ENCODE assay signal across 32 cellular contexts in the genomic region with DNA sequence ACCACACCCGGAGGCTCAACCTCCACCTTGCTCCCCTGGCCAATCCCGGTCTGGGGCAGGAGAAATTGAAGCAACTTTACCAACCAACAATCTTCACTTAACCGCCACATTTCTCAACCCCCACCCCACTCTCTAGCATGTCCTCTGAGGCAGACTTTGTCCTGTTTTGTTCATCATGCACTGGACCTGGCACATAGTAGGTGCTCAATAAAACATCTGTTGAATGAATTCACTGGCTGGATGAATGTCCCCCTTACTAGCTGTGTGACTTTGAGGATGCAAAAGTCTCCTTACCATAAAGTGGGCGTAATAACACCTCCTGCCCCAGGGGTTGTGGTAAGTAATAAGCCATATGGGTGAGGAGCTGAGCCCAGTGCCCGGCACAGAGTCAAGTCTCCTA. TPM values are rescaled to one million over a fixed set of nuclear protein-coding genes. Genes with fewer than 3 reads are reported as not detected.
"Had no signal": no experiment of that assay in that cellular context is flagged by ENCODE, and none has a peak within 500 bp of the region (broad histone marks: within the 10 kb centered on the region; RNA-seq: fewer than 3 reads in every experiment).

No MANE protein-coding gene starts in this region.

- H3K4me3 Mint-ChIP-seq: stimulated activated effector memory CD8-positive, alpha-beta T cell treated with anti-CD3 and anti-CD28 coated beads, Interleukin-12 subunit alpha, Interleukin-12 subunit beta, amount 100 ng/mL, for 72 hours; stimulated activated memory B cell treated with anti-CD40 and anti-IgM and Interleukin-4, amounts not matched to agents 10 μg/mL and 1 μg/mL and 100 μg/mL, for 72 hours; stimulated activated naive B cell treated with anti-CD40 and anti-IgM and Interleukin-4, amounts not matched to agents 10 μg/mL and 1 μg/mL and 100 μg/mL, for 72 hours; stimulated activated naive CD8-positive, alpha-beta T cell treated with anti-CD3 and anti-CD28 coated beads, Interleukin-15, amount 100 ng/mL, for 72 hours; stimulated activated naive CD8-positive, alpha-beta T cell treated with anti-CD3 and anti-CD28 coated beads, Interleukin-15, Interleukin-2, amounts not matched to agents 100 ng/mL and 50 ng/mL, for 24 hours; type B pancreatic cell had no signal

- H3K36me3 Mint-ChIP-seq: stimulated activated effector memory CD8-positive, alpha-beta T cell treated with anti-CD3 and anti-CD28 coated beads, Interleukin-12 subunit alpha, Interleukin-12 subunit beta, amount 100 ng/mL, for 72 hours; stimulated activated memory B cell treated with anti-CD40 and anti-IgM and Interleukin-4, amounts not matched to agents 10 μg/mL and 1 μg/mL and 100 μg/mL, for 72 hours; type B pancreatic cell had no signal

- ATAC-seq: stimulated activated effector memory CD8-positive, alpha-beta T cell treated with anti-CD3 and anti-CD28 coated beads, Interleukin-12 subunit alpha, Interleukin-12 subunit beta, amount 100 ng/mL, for 72 hours; stimulated activated naive B cell treated with anti-CD40 and anti-IgM and Interleukin-4, amounts not matched to agents 10 μg/mL and 1 μg/mL and 100 μg/mL, for 72 hours; upper lobe of right lung had no signal

- H3K36me3 ChIP-seq: stomach, suprapubic skin, thoracic aorta, thyroid gland, tibial artery, tibial nerve, transverse colon, upper lobe of left lung, upper lobe of right lung, uterus, vagina had no signal

- H3K27ac Mint-ChIP-seq: stimulated activated effector memory CD8-positive, alpha-beta T cell treated with anti-CD3 and anti-CD28 coated beads, Interleukin-12 subunit alpha, Interleukin-12 subunit beta, amount 100 ng/mL, for 72 hours; stimulated activated memory B cell treated with anti-CD40 and anti-IgM and Interleukin-4, amounts not matched to agents 10 μg/mL and 1 μg/mL and 100 μg/mL, for 72 hours; stimulated activated naive B cell treated with anti-CD40 and anti-IgM and Interleukin-4, amounts not matched to agents 10 μg/mL and 1 μg/mL and 100 μg/mL, for 72 hours; stimulated activated naive CD8-positive, alpha-beta T cell treated with anti-CD3 and anti-CD28 coated beads, Interleukin-15, amount 100 ng/mL, for 72 hours; stimulated activated naive CD8-positive, alpha-beta T cell treated with anti-CD3 and anti-CD28 coated beads, Interleukin-15, Interleukin-2, amounts not matched to agents 100 ng/mL and 50 ng/mL, for 24 hours; type B pancreatic cell had no signal

- H3K4me1 ChIP-seq: suprapubic skin, testis, thyroid gland, transverse colon, upper lobe of left lung, upper lobe of right lung, uterus, vagina had no signal

- FAIRE-seq: urothelium cell line had no signal

- H3K27ac ChIP-seq: stomach, suprapubic skin, testis, thoracic aorta, thyroid gland, tibial artery, tibial nerve, transverse colon, upper lobe of left lung, upper lobe of right lung, uterus, vagina had no signal

- DNase-seq: stimulated activated CD4-positive, alpha-beta T cell treated with anti-CD3 and anti-CD28 coated beads, Interleukin-2, amount 100 ng/mL, for 48 hours; stimulated activated CD4-positive, alpha-beta T cell treated with anti-CD3 and anti-CD28 coated beads, Interleukin-4, amount 100 ng/mL, for 1 hour; stimulated activated CD4-positive, alpha-beta T cell treated with anti-CD3 and anti-CD28 coated beads, Interleukin-4, amount 100 ng/mL, for 24 hours; stimulated activated CD4-positive, alpha-beta T cell treated with anti-CD3 and anti-CD28 coated beads, Interleukin-4, amount 100 ng/mL, for 4 hours; stimulated activated CD8-positive, alpha-beta memory T cell treated with anti-CD3 and anti-CD28 coated beads, Interleukin-4, amount 100 ng/mL, for 48 hours; stimulated activated naive B cell treated with anti-CD40 and anti-IgM and Interleukin-4, amounts not matched to agents 10 μg/mL and 1 μg/mL and 100 μg/mL, for 72 hours; stimulated activated naive CD4-positive, alpha-beta T cell; stimulated activated naive CD4-positive, alpha-beta T cell treated with Interleukin-2 at 50 U/mL for 16 hours; stimulated activated naive CD8-positive, alpha-beta T cell treated with anti-CD3 and anti-CD28 coated beads, Interleukin-15, amount 100 ng/mL, for 72 hours; stimulated activated naive CD8-positive, alpha-beta T cell treated with anti-CD3 and anti-CD28 coated beads, Interleukin-15, Interleukin-2, amounts not matched to agents 100 U/mL and 50 U/mL, for 24 hours; stomach; testis; thyroid gland; tibial artery; transverse colon; trophoblast cell; upper lobe of right lung; uterus had no signal

- H3K27me3 ChIP-seq: testis, thyroid gland, uterus, vagina had no signal

- H3K9me3 ChIP-seq: stomach, suprapubic skin, testis, thoracic aorta, thyroid gland, tibial artery, tibial nerve, transverse colon, upper lobe of left lung, upper lobe of right lung, uterus, vagina had no signal

- H3K4me3 ChIP-seq: stomach, suprapubic skin, testis, thoracic aorta, thyroid gland, tibial artery, tibial nerve, transverse colon, upper lobe of left lung, upper lobe of right lung, uterus, vagina had no signal

- H3K4me1 Mint-ChIP-seq: stimulated activated naive CD8-positive, alpha-beta T cell treated with anti-CD3 and anti-CD28 coated beads, Interleukin-15, amount 100 ng/mL, for 72 hours had no signal

- H3K9me3 Mint-ChIP-seq: stimulated activated effector memory CD8-positive, alpha-beta T cell treated with anti-CD3 and anti-CD28 coated beads, Interleukin-12 subunit alpha, Interleukin-12 subunit beta, amount 100 ng/mL, for 72 hours; stimulated activated memory B cell treated with anti-CD40 and anti-IgM and Interleukin-4, amounts not matched to agents 10 μg/mL and 1 μg/mL and 100 μg/mL, for 72 hours; stimulated activated naive CD8-positive, alpha-beta T cell treated with anti-CD3 and anti-CD28 coated beads, Interleukin-15, amount 100 ng/mL, for 72 hours; stimulated activated naive CD8-positive, alpha-beta T cell treated with anti-CD3 and anti-CD28 coated beads, Interleukin-15, Interleukin-2, amounts not matched to agents 100 ng/mL and 50 ng/mL, for 24 hours; type B pancreatic cell had no signal

RNA-seq across cellular contexts. Expression of gene SPPL2C, which starts 5.8 kb away (rescaled TPM):
- total RNA-seq: stomach, subcutaneous adipose tissue, suprapubic skin, thoracic aorta, tibial nerve, transverse colon, upper lobe of left lung, upper lobe of right lung, ureter, urinary bladder, uterus, vagina had no signal
- polyA plus RNA-seq: stomach, thymus, urinary bladder had no signal
